17 cellular contexts compared by ENCODE assay signal in genomic region chr19:45172611-45173208, GRCh38. TPM values are rescaled to one million over a fixed set of nuclear protein-coding genes. Genes with fewer than 3 reads are reported as not detected.
DNase-seq lines count a peak whose midpoint lies in the region; ATAC-seq, FAIRE-seq and TF ChIP-seq lines count a peak whose summit lies in the region.
"Had no signal": no experiment of that assay in that cellular context is flagged by ENCODE, and none has a peak within 500 bp of the region (broad histone marks: within the 10 kb centered on the region; RNA-seq: fewer than 3 reads in every experiment).

No MANE protein-coding gene starts in this region.

- H3K27me3 Mint-ChIP-seq in activated CD8-positive, alpha-beta T cell treated with anti-CD3 and anti-CD28 coated beads for 36 hours, result no peaks in the 10 kb centered on the region
- H3K27me3 Mint-ChIP-seq in immature natural killer cell (ENCODE audit: low read depth in 3 of 3), result peaks cover 0 to 3% (median 2%) of the 10 kb centered on the region in 3 donors

- CTCF ChIA-PET in activated CD8-positive, alpha-beta T cell treated with anti-CD3 and anti-CD28 coated beads for 36 hours (lab: Charles Lee), result interaction anchor here (2.1 kb wide), 1 partner anchor 14 kb away, joined by 6 read pairs; no protein-coding TSS in a partner anchor

- H3K27ac Mint-ChIP-seq in activated CD8-positive, alpha-beta T cell treated with anti-CD3 and anti-CD28 coated beads for 36 hours, result peak overlapping the region; percentile 90
- peak overlapping the region in 4 of 6 donors; percentile 16 to 98 (median 95) for H3K27ac Mint-ChIP-seq in immature natural killer cell
- H3K27ac Mint-ChIP-seq: HFFc6, mesothelial cell of epicardium had no signal

- H3K27ac ChIP-seq in right cardiac atrium (ENCODE audit: low read length), result no peak overlapping the region
- H3K27ac ChIP-seq: ascending aorta had no signal

- H3K9me3 ChIP-seq in right cardiac atrium (ENCODE audit: control insufficient read depth, low read length), result no peaks in the 10 kb centered on the region
- H3K9me3 ChIP-seq: ascending aorta had no signal

- H3K4me1 Mint-ChIP-seq in activated CD8-positive, alpha-beta T cell treated with anti-CD3 and anti-CD28 coated beads for 36 hours (ENCODE audit: low read depth), result peaks cover 37% of the 10 kb centered on the region
- peaks cover 28 to 62% of the 10 kb centered on the region in 2 donors for H3K4me1 Mint-ChIP-seq in immature natural killer cell

- 79% methylated on average over 17 of the region's 18 CpGs for WGBS in right cardiac atrium

- ATAC-seq in right cardiac atrium (peak in 1 of 2 donors; percentile 37), left ventricle myocardium superior (no peak), GM21786 (IDR thresholded peaks at IDR 0.05; ENCODE audit: unreplicated experiment) (no peak)
- no peak for ATAC-seq in activated CD8-positive, alpha-beta T cell treated with anti-CD3 and anti-CD28 coated beads for 36 hours

- TF ChIP-seq CTCF in activated CD8-positive, alpha-beta T cell treated with anti-CD3 and anti-CD28 coated beads for 36 hours (IDR thresholded peaks at IDR 0.05), result no peak

- POLR2A ChIA-PET in activated CD8-positive, alpha-beta T cell treated with anti-CD3 and anti-CD28 coated beads for 36 hours (lab: Charles Lee), result interaction anchor here (0.7 kb wide), 1 partner anchor 70 kb away, joined by 5 read pairs; no protein-coding TSS in a partner anchor

- FAIRE-seq in urothelium cell line (lab: Jason Lieb, UNC), result peak; percentile 5
- FAIRE-seq: GM18507, RCC 7860 had no signal

- no peaks in the 10 kb centered on the region for H3K27me3 ChIP-seq in right cardiac atrium (ENCODE audit: control insufficient read depth, insufficient read depth)
- H3K27me3 ChIP-seq: ascending aorta had no signal

- no peaks in the 10 kb centered on the region for H3K9me3 Mint-ChIP-seq in activated CD8-positive, alpha-beta T cell treated with anti-CD3 and anti-CD28 coated beads for 36 hours
- no peaks in the 10 kb centered on the region for H3K9me3 Mint-ChIP-seq in immature natural killer cell
- H3K9me3 Mint-ChIP-seq: HFFc6, mesothelial cell of epicardium had no signal

- H3K4me1 ChIP-seq in right cardiac atrium (ENCODE audit: control insufficient read depth, insufficient read depth, low read length), result peaks cover 3% of the 10 kb centered on the region

- H3K4me3 Mint-ChIP-seq in activated CD8-positive, alpha-beta T cell treated with anti-CD3 and anti-CD28 coated beads for 36 hours, result no peak overlapping the region
- peak overlapping the region in 3 of 5 donors; percentile 3 to 63 (median 21) for H3K4me3 Mint-ChIP-seq in immature natural killer cell
- H3K4me3 Mint-ChIP-seq: HFFc6, mesothelial cell of epicardium had no signal

- intact Hi-C loops in right cardiac atrium (cut with DNase I) (no loop called here), left ventricle myocardium superior (cut with micrococcal nuclease) (no loop called here)
- intact Hi-C loops in activated CD8-positive, alpha-beta T cell treated with anti-CD3 and anti-CD28 coated beads for 36 hours (cut with micrococcal nuclease), result no loop called here

- no peak overlapping the region for H3K4me3 ChIP-seq in right cardiac atrium (ENCODE audit: low read length)
- H3K4me3 ChIP-seq: ascending aorta had no signal

- no peaks in the 10 kb centered on the region for H3K36me3 Mint-ChIP-seq in activated CD8-positive, alpha-beta T cell treated with anti-CD3 and anti-CD28 coated beads for 36 hours (ENCODE audit: low read depth)
- peaks cover 0 to 6% (median 4%) of the 10 kb centered on the region in 3 donors for H3K36me3 Mint-ChIP-seq in immature natural killer cell
- H3K36me3 Mint-ChIP-seq: mesothelial cell of epicardium had no signal

- DNase-seq in right cardiac atrium, result peak in 2 of 3 donors; percentile 43 to 44
- no peak for DNase-seq in left ventricle myocardium superior
- no peak for DNase-seq in activated CD8-positive, alpha-beta T cell treated with anti-CD3 and anti-CD28 coated beads for 36 hours
- no peak for DNase-seq in immature natural killer cell
- no peak for DNase-seq in urothelium cell line (ENCODE audit: low spot score)
- no peak for DNase-seq in NCI-H2081 treated with DMSO at 0.1 percent for 48 hours (lab: John Stamatoyannopoulos, UW)
- DNase-seq in NK-92 treated with Interleukin-12 subunit alpha and Interleukin-12 subunit beta, amount 100 ng/mL, for 24 hours (lab: John Stamatoyannopoulos, UW), result no peak
- DNase-seq: AML-193, cortex of kidney, DMS53, HFFc6, NCI-H2029 treated with DMSO at 0.1 percent for 48 hours had no signal

RNA-seq across cellular contexts. Expression of gene TRAPPC6A, which starts 5.3 kb away (rescaled TPM):
- total RNA-seq in right cardiac atrium (10 to 100 TPM; 15.2 to 19.4 (median 17.2) TPM), left ventricle myocardium superior (13.7 TPM)
- polyA plus RNA-seq in right cardiac atrium (26.5 TPM), immature natural killer cell (100 to 1,000 TPM; 132 to 193 (median 166) TPM)
- total RNA-seq in activated CD8-positive, alpha-beta T cell treated with anti-CD3 and anti-CD28 coated beads for 36 hours, result 10 to 100 TPM; 27.3 to 28.8 TPM

RNA-seq across cellular contexts. Expression of gene BLOC1S3, which starts 5.9 kb away (rescaled TPM):
- 1 to 10 TPM; 3.8 to 8.2 (median 6.2) TPM for total RNA-seq in right cardiac atrium
- 2.4 TPM for polyA plus RNA-seq in right cardiac atrium
- 6.0 TPM for total RNA-seq in left ventricle myocardium superior
- total RNA-seq in activated CD8-positive, alpha-beta T cell treated with anti-CD3 and anti-CD28 coated beads for 36 hours, result 10 to 100 TPM in 1 of 2 experiments, 1 to 10 TPM in 1; 8.9 to 10.8 TPM
- 10 to 100 TPM in 1 of 3 donors, 1 to 10 TPM in 2; 2.9 to 22.4 (median 8.5) TPM for polyA plus RNA-seq in immature natural killer cell

RNA-seq across cellular contexts. Expression of gene NKPD1, which starts 11.9 kb away (rescaled TPM):
- total RNA-seq in right cardiac atrium (under 1 TPM in 1 of 4 donors, not detected in 3; 0.06 TPM), left ventricle myocardium superior (0.07 TPM)
- polyA plus RNA-seq in right cardiac atrium (0.07 TPM), immature natural killer cell (under 1 TPM in 2 of 3 donors, not detected in 1; 0.18 to 0.43 TPM)
- total RNA-seq in activated CD8-positive, alpha-beta T cell treated with anti-CD3 and anti-CD28 coated beads for 36 hours, result under 1 TPM; 0.07 to 0.16 TPM
- total RNA-seq: ascending aorta had no signal

Comparison
In these comparisons a context has a peak if more than half of its experiments do, and no peak if none do; other contexts are left out.
1. DNase-seq: peak in right cardiac atrium (2 of 3); none in left ventricle myocardium superior (single experiment), activated CD8-positive, alpha-beta T cell treated with anti-CD3 and anti-CD28 coated beads for 36 hours (single experiment), immature natural killer cell (0 of 3), urothelium cell line (single experiment), NCI-H2081 treated with DMSO at 0.1 percent for 48 hours (single experiment) and NK-92 treated with Interleukin-12 subunit alpha and Interleukin-12 subunit beta, amount 100 ng/mL, for 24 hours (single experiment).